In genomic region chr5:132979367-132979935, GRCh38 we compare ENCODE assay signal across 14 cellular contexts. TPM values are rescaled to one million over a fixed set of nuclear protein-coding genes. Genes with fewer than 3 reads are reported as not detected.
A peak's percentile ranks its signal among the peaks of the same experiment; 100 is the strongest.
DNase-seq lines count a peak whose midpoint lies in the region; ATAC-seq and TF ChIP-seq lines count a peak whose summit lies in the region.
"Had no signal": no experiment of that assay in that cellular context is flagged by ENCODE, and none has a peak within 500 bp of the region (broad histone marks: within the 10 kb centered on the region; RNA-seq: fewer than 3 reads in every experiment).

No MANE protein-coding gene starts in this region.

- H3K4me3 ChIP-seq in breast epithelium = no peak overlapping the region
- no peak overlapping the region for H3K4me3 ChIP-seq in fibroblast of pulmonary artery (replicated peaks; ENCODE audit: low read depth, low read length)
- H3K4me3 ChIP-seq: cardiac muscle cell, tibial nerve had no signal

- DNase-seq in MCF 10A (ENCODE audit: unreplicated experiment) (peak; percentile 73), breast epithelium (ENCODE audit: low spot score in 2 of 2) (no peak), SIG-M5 (lab: John Stamatoyannopoulos, UW) (peak; percentile 38), fibroblast of pulmonary artery (ENCODE audit: low read depth) (peak; percentile 4), A172 (ENCODE audit: low spot score) (no peak)
- DNase-seq in activated naive CD4-positive, alpha-beta T cell treated with Interleukin-2 at 50 U/mL for 16 hours = no peak
- DNase-seq in activated T-helper 1 cell treated with anti-CD3 and anti-CD28 coated beads, Interleukin-12 subunit alpha, Interleukin-12 subunit beta, Interleukin-2, Interleukin-4 antibody, amounts not matched to agents 30 ng/mL and 10 ng/mL and 1 ng/mL, durations not matched to agents 14 hours and 24 hours and 36 hours (ENCODE audit: low spot score) = no peak
- DNase-seq: NCI-H1105, NCI-H446 treated with DMSO at 0.1 percent for 48 hours had no signal

- peaks cover 15% of the 10 kb centered on the region for H3K36me3 Mint-ChIP-seq in MCF 10A (ENCODE audit: insufficient read depth, unreplicated experiment)
- H3K36me3 Mint-ChIP-seq in activated T-helper 1 cell treated with anti-CD3 and anti-CD28 coated beads, Interleukin-12 subunit alpha, Interleukin-12 subunit beta, Interleukin-2, Interleukin-4 antibody, amounts not matched to agents 30 ng/mL and 10 ng/mL and 1 ng/mL, durations not matched to agents 14 hours and 24 hours and 36 hours (ENCODE audit: low read depth) = no peaks in the 10 kb centered on the region

- ATAC-seq in HG03432 (IDR thresholded peaks at IDR 0.05; ENCODE audit: unreplicated experiment) = no peak
- ATAC-seq: Right ventricle myocardium inferior had no signal

- H3K27ac ChIP-seq in breast epithelium = no peak overlapping the region
- H3K27ac ChIP-seq: cardiac muscle cell, parathyroid adenoma, tibial nerve had no signal

- intact Hi-C loops in MCF 10A (cut with micrococcal nuclease) (no loop called here), breast epithelium (cut with DNase I; ENCODE audit: low total_unique reads) (no loop called here)
- intact Hi-C loops in activated T-helper 1 cell treated with anti-CD3 and anti-CD28 coated beads, Interleukin-12 subunit alpha, Interleukin-12 subunit beta, Interleukin-2, Interleukin-4 antibody, amounts not matched to agents 30 ng/mL and 10 ng/mL and 1 ng/mL, durations not matched to agents 14 hours and 24 hours and 36 hours (cut with micrococcal nuclease) = no loop called here

- no peaks in the 10 kb centered on the region for H3K27me3 Mint-ChIP-seq in MCF 10A (ENCODE audit: insufficient read depth, unreplicated experiment)
- H3K27me3 Mint-ChIP-seq in activated T-helper 1 cell treated with anti-CD3 and anti-CD28 coated beads, Interleukin-12 subunit alpha, Interleukin-12 subunit beta, Interleukin-2, Interleukin-4 antibody, amounts not matched to agents 30 ng/mL and 10 ng/mL and 1 ng/mL, durations not matched to agents 14 hours and 24 hours and 36 hours (ENCODE audit: insufficient read depth) = peaks cover 6% of the 10 kb centered on the region

- no TSS peak for BruUV-seq in MCF 10A (replicated peaks; lab: Mats Ljungman, UMichigan)

- H3K4me1 ChIP-seq in breast epithelium = no peaks in the 10 kb centered on the region
- H3K4me1 ChIP-seq: parathyroid adenoma, tibial nerve had no signal

- TF ChIP-seq CTCF in MCF 10A (IDR thresholded peaks at IDR 0.05; ENCODE audit: unreplicated experiment) = no peak
- no peak for TF ChIP-seq CTCF in breast epithelium (IDR thresholded peaks at IDR 0.05)
- TF ChIP-seq CTCF in fibroblast of pulmonary artery (IDR thresholded peaks at IDR 0.05; ENCODE audit: low read length, missing control alignments) = no peak

- H3K4me1 Mint-ChIP-seq in MCF 10A (ENCODE audit: insufficient read depth, unreplicated experiment) = peaks cover 6% of the 10 kb centered on the region
- H3K4me1 Mint-ChIP-seq in activated T-helper 1 cell treated with anti-CD3 and anti-CD28 coated beads, Interleukin-12 subunit alpha, Interleukin-12 subunit beta, Interleukin-2, Interleukin-4 antibody, amounts not matched to agents 30 ng/mL and 10 ng/mL and 1 ng/mL, durations not matched to agents 14 hours and 24 hours and 36 hours (ENCODE audit: low read depth) = no peaks in the 10 kb centered on the region

- H3K4me3 Mint-ChIP-seq in MCF 10A (ENCODE audit: unreplicated experiment) = no peak overlapping the region
- no peak overlapping the region for H3K4me3 Mint-ChIP-seq in activated T-helper 1 cell treated with anti-CD3 and anti-CD28 coated beads, Interleukin-12 subunit alpha, Interleukin-12 subunit beta, Interleukin-2, Interleukin-4 antibody, amounts not matched to agents 30 ng/mL and 10 ng/mL and 1 ng/mL, durations not matched to agents 14 hours and 24 hours and 36 hours

- H3K27me3 ChIP-seq in breast epithelium = no peaks in the 10 kb centered on the region
- H3K27me3 ChIP-seq: cardiac muscle cell, tibial nerve had no signal

- CTCF ChIA-PET in MCF 10A (lab: Yijun Ruan, JAX) = no interaction called here

- no peaks in the 10 kb centered on the region for H3K9me3 Mint-ChIP-seq in MCF 10A (ENCODE audit: unreplicated experiment)
- peaks cover 9% of the 10 kb centered on the region for H3K9me3 Mint-ChIP-seq in activated T-helper 1 cell treated with anti-CD3 and anti-CD28 coated beads, Interleukin-12 subunit alpha, Interleukin-12 subunit beta, Interleukin-2, Interleukin-4 antibody, amounts not matched to agents 30 ng/mL and 10 ng/mL and 1 ng/mL, durations not matched to agents 14 hours and 24 hours and 36 hours

- TF ChIP-seq POLR2A in breast epithelium (IDR thresholded peaks at IDR 0.05) = no peak

- POLR2A ChIA-PET in MCF 10A (lab: Yijun Ruan, JAX) = interaction anchor here (0.6 to 2.0 kb wide), 5 partner anchors 11 to 284 kb away, joined by 3 to 11 read pairs (median 3); partner anchors contain the start of gene AFF4

- no peaks in the 10 kb centered on the region for H3K36me3 ChIP-seq in breast epithelium
- H3K36me3 ChIP-seq: cardiac muscle cell, tibial nerve had no signal

- H3K9me3 ChIP-seq in breast epithelium = no peaks in the 10 kb centered on the region

- no peak overlapping the region for H3K27ac Mint-ChIP-seq in MCF 10A (ENCODE audit: low read depth, unreplicated experiment)
- no peak overlapping the region for H3K27ac Mint-ChIP-seq in activated T-helper 1 cell treated with anti-CD3 and anti-CD28 coated beads, Interleukin-12 subunit alpha, Interleukin-12 subunit beta, Interleukin-2, Interleukin-4 antibody, amounts not matched to agents 30 ng/mL and 10 ng/mL and 1 ng/mL, durations not matched to agents 14 hours and 24 hours and 36 hours

RNA-seq across cellular contexts. Expression of gene AFF4, which starts 16.0 kb away (rescaled TPM):
- total RNA-seq in MCF 10A (2022) (200 and 206 TPM in 2 replicates), breast epithelium (100 to 1,000 TPM in 1 of 3 donors, 10 to 100 TPM in 2; 70.2 to 108 (median 75.4) TPM)
- total RNA-seq in A172 (2014; rRNA removed; shearing (Covaris generic)) = 40.1 and 48.0 TPM in 2 replicates
- total RNA-seq in activated T-helper 1 cell treated with anti-CD3 and anti-CD28 coated beads, Interleukin-12 subunit alpha, Interleukin-12 subunit beta, Interleukin-2, Interleukin-4 antibody, amounts not matched to agents 30 ng/mL and 10 ng/mL and 1 ng/mL, durations not matched to agents 14 hours and 24 hours and 36 hours = 38.3 and 40.9 TPM in 2 replicates

RNA-seq across cellular contexts. Expression of gene ZCCHC10, which starts 46.9 kb away (rescaled TPM):
- total RNA-seq in MCF 10A (2022) = 35.0 and 37.7 TPM in 2 replicates
- total RNA-seq in breast epithelium = 10 to 100 TPM; 13.6 to 30.4 (median 21.6) TPM
- total RNA-seq in A172 (2014; rRNA removed; shearing (Covaris generic)) = 35.3 and 43.4 TPM in 2 replicates
- total RNA-seq in activated T-helper 1 cell treated with anti-CD3 and anti-CD28 coated beads, Interleukin-12 subunit alpha, Interleukin-12 subunit beta, Interleukin-2, Interleukin-4 antibody, amounts not matched to agents 30 ng/mL and 10 ng/mL and 1 ng/mL, durations not matched to agents 14 hours and 24 hours and 36 hours = 37.6 and 41.7 TPM in 2 replicates

Comparison
In these comparisons a context has a peak if more than half of its experiments do, and no peak if none do; other contexts are left out.
1. DNase-seq: peak in MCF 10A (single experiment), SIG-M5 (single experiment) and fibroblast of pulmonary artery (single experiment); none in breast epithelium (0 of 2), A172 (single experiment), activated naive CD4-positive, alpha-beta T cell treated with Interleukin-2 at 50 U/mL for 16 hours (single experiment) and activated T-helper 1 cell treated with anti-CD3 and anti-CD28 coated beads, Interleukin-12 subunit alpha, Interleukin-12 subunit beta, Interleukin-2, Interleukin-4 antibody, amounts not matched to agents 30 ng/mL and 10 ng/mL and 1 ng/mL, durations not matched to agents 14 hours and 24 hours and 36 hours (single experiment).